ENCODE assay signal across 1 cellular context in genomic region chr19:49877879-49878743, GRCh38.
TF ChIP-seq lines count a peak whose summit lies in the region.

No MANE protein-coding gene starts in this region.

TF ChIP-seq in K562, 482 proteins besides CTCF, POLR2A, EP300 and RAD21 (continued from another document):
- TF ChIP-seq SRF (CRISPR knock-in tag; IDR thresholded peaks at IDR 0.05) (peak in 1 of 2 experiments; percentile 46; a peak in 2 of 4 replicates), C11orf30 (IDR thresholded peaks at IDR 0.05; ENCODE audit: low read depth) (peak; percentile 41; the same call in 1 of the 2 replicates), HDGF (IDR thresholded peaks at IDR 0.05) (0 out of 2 replicates have a peak, but pooled peaks have one; percentile 53), KDM2B (CRISPR knock-in tag; IDR thresholded peaks at IDR 0.05) (0 out of 2 replicates have a peak, but pooled peaks have one; percentile 41), HMGN3 (IDR thresholded peaks at IDR 0.05; ENCODE audit: borderline replicate concordance, extremely low read depth, insufficient read length, low read depth, low read length) (peak; percentile 70), CCNT2 (IDR thresholded peaks at IDR 0.05; ENCODE audit: borderline replicate concordance, extremely low read depth, insufficient read length, low read depth, low read length) (peak; percentile 48)
